Comparison of ENCODE assay signal across 9 cellular contexts in genomic region chr16:3101841-3102470, GRCh38. TPM values are rescaled to one million over a fixed set of nuclear protein-coding genes. Genes with fewer than 3 reads are reported as not detected.
DNase-seq lines count a peak whose midpoint lies in the region; TF ChIP-seq lines count a peak whose summit lies in the region.
"Had no signal": no experiment of that assay in that cellular context is flagged by ENCODE, and none has a peak within 500 bp of the region (broad histone marks: within the 10 kb centered on the region; RNA-seq: fewer than 3 reads in every experiment).

No MANE protein-coding gene starts in this region.

- TF ChIP-seq CTCF in colonic mucosa (IDR thresholded peaks at IDR 0.05), result no peak

- H3K27ac ChIP-seq in BLaER1 (peak overlapping the region; percentile 82), HUES64 (ENCODE audit: low read depth, low read length) (peak overlapping the region; percentile 91), mesendoderm (ENCODE audit: low read depth, low read length) (peak overlapping the region; percentile 78), colonic mucosa (no peak overlapping the region)

- H3K27me3 ChIP-seq in BLaER1 (no peaks in the 10 kb centered on the region), HUES64 (ENCODE audit: insufficient read depth, low read length) (no peaks in the 10 kb centered on the region), mesendoderm (ENCODE audit: insufficient read depth, low read length, poor library complexity) (no peaks in the 10 kb centered on the region), colonic mucosa (no peaks in the 10 kb centered on the region)

- peak overlapping the region; percentile 54 for H3K56ac ChIP-seq in mesendoderm (ENCODE audit: low read length)

- peaks cover 18% of the 10 kb centered on the region for H3K79me2 ChIP-seq in mesendoderm (ENCODE audit: control insufficient read depth, insufficient read depth, low read length)

- 29% methylated on average over 27 of the region's 27 CpGs for WGBS in HUES64
- WGBS in mesendoderm (ENCODE audit: extremely low coverage, insufficient coverage, low lambda C conversion rate), result no CpG with 5 or more reads among the region's 27 CpGs

- H3K4ac ChIP-seq in mesendoderm (ENCODE audit: low read depth, low read length), result no peak overlapping the region

- H3K79me1 ChIP-seq in mesendoderm (ENCODE audit: low read length), result peaks cover 4% of the 10 kb centered on the region

- no peak overlapping the region for H2BK5ac ChIP-seq in mesendoderm (ENCODE audit: low read length)

- peak overlapping the region; percentile 55 for H3K4me3 ChIP-seq in BLaER1
- H3K4me3 ChIP-seq in HUES64 (ENCODE audit: low read length), result peak overlapping the region; percentile 21; the same call in 1 of the 2 replicates
- no peak overlapping the region for H3K4me3 ChIP-seq in mesendoderm (ENCODE audit: low read length)
- no peak overlapping the region for H3K4me3 ChIP-seq in colonic mucosa

- no peak overlapping the region for H2BK120ac ChIP-seq in mesendoderm (ENCODE audit: low read depth, low read length)

- no peaks in the 10 kb centered on the region for H3K36me3 ChIP-seq in BLaER1
- H3K36me3 ChIP-seq in HUES64 (ENCODE audit: insufficient read depth, low read length), result no peaks in the 10 kb centered on the region
- no peaks in the 10 kb centered on the region for H3K36me3 ChIP-seq in mesendoderm (ENCODE audit: control insufficient read depth, insufficient read depth, low read length)
- no peaks in the 10 kb centered on the region for H3K36me3 ChIP-seq in colonic mucosa

- H2BK15ac ChIP-seq in mesendoderm (replicated peaks; ENCODE audit: low read depth), result no peak overlapping the region

- H3K9ac ChIP-seq in BLaER1 (peak overlapping the region; percentile 73), HUES64 (ENCODE audit: low read depth, low read length) (no peak overlapping the region; the same call in 1 of the 2 replicates), mesendoderm (ENCODE audit: low read length) (peak overlapping the region; percentile 41), colonic mucosa (ENCODE audit: low read depth in 2 of 2, low read length in 2 of 2) (no peak overlapping the region)

- H4K5ac ChIP-seq in mesendoderm (ENCODE audit: low read length), result peak overlapping the region; percentile 33

- no peaks in the 10 kb centered on the region for H4K20me1 ChIP-seq in BLaER1

- H3K23ac ChIP-seq in mesendoderm (ENCODE audit: low read length), result no peak overlapping the region

- DNase-seq in astrocyte of the hippocampus (ENCODE audit: low read depth, low spot score) (peak; percentile 20), mesendoderm (peak; percentile 72), DMS 273 (lab: John Stamatoyannopoulos, UW; ENCODE audit: unreplicated experiment) (no peak), colonic mucosa (no peak), NCI-H1694 (lab: John Stamatoyannopoulos, UW) (no peak), NCI-H2081 (lab: John Stamatoyannopoulos, UW) (no peak)

- H4K8ac ChIP-seq in mesendoderm (ENCODE audit: low read depth, low read length), result no peak overlapping the region

- H3K4me2 ChIP-seq in BLaER1, result peak overlapping the region; percentile 84
- no peak overlapping the region for H3K4me2 ChIP-seq in mesendoderm (ENCODE audit: low read length)

- H3K18ac ChIP-seq in mesendoderm (ENCODE audit: low read length), result peak overlapping the region; percentile 44

- H3K4me1 ChIP-seq in BLaER1, result peaks cover 85% of the 10 kb centered on the region
- H3K4me1 ChIP-seq in HUES64 (ENCODE audit: insufficient read depth, low read length), result peaks cover 21% of the 10 kb centered on the region
- H3K4me1 ChIP-seq in mesendoderm (ENCODE audit: control insufficient read depth, low read depth, low read length), result peaks cover 10% of the 10 kb centered on the region
- H3K4me1 ChIP-seq in colonic mucosa, result no peaks in the 10 kb centered on the region

- H2AK5ac ChIP-seq in mesendoderm (ENCODE audit: low read length), result no peak overlapping the region

- H3K9me3 ChIP-seq in BLaER1, result no peaks in the 10 kb centered on the region
- no peaks in the 10 kb centered on the region for H3K9me3 ChIP-seq in HUES64 (ENCODE audit: insufficient read depth, low read depth, low read length)
- H3K9me3 ChIP-seq in colonic mucosa, result no peaks in the 10 kb centered on the region

- intact Hi-C loops in colonic mucosa (cut with DNase I), result no loop called here

RNA-seq across cellular contexts. Expression of gene ZSCAN10, which starts 2.9 kb away (rescaled TPM):
- 111 TPM for polyA plus RNA-seq in HUES64 (2013, experiment 1 of 2)
- 95.7 TPM for polyA plus RNA-seq in HUES64 (2013, experiment 2 of 2)
- polyA plus RNA-seq in mesendoderm (2013, experiment 1 of 2), result 102 TPM
- polyA plus RNA-seq in mesendoderm (2013, experiment 2 of 2), result 104 TPM
- total RNA-seq in colonic mucosa, result under 1 TPM in 1 of 2 donors, not detected in 1; 0.86 TPM
- total RNA-seq: activated CD8-positive, alpha-beta memory T cell treated with anti-CD3 and anti-CD28 coated beads for 36 hours had no signal

RNA-seq across cellular contexts. Expression of gene ZNF205, which starts 10.4 kb away (rescaled TPM):
- 13.1 TPM for polyA plus RNA-seq in HUES64 (2013, experiment 1 of 2)
- polyA plus RNA-seq in HUES64 (2013, experiment 2 of 2), result 13.6 TPM
- polyA plus RNA-seq in mesendoderm (2013, experiment 1 of 2), result 9.9 TPM
- 9.8 TPM for polyA plus RNA-seq in mesendoderm (2013, experiment 2 of 2)
- 10 to 100 TPM in 1 of 2 donors, 1 to 10 TPM in 1; 9.9 to 10.5 TPM for total RNA-seq in colonic mucosa

RNA-seq across cellular contexts. Expression of gene ZNF213, which starts 32.9 kb away (rescaled TPM):
- polyA plus RNA-seq in HUES64 (2013, experiment 1 of 2), result 5.7 TPM
- polyA plus RNA-seq in HUES64 (2013, experiment 2 of 2), result 7.3 TPM
- 4.3 TPM for polyA plus RNA-seq in mesendoderm (2013, experiment 1 of 2)
- 4.6 TPM for polyA plus RNA-seq in mesendoderm (2013, experiment 2 of 2)
- 10 to 100 TPM; 12.4 to 20.4 TPM for total RNA-seq in colonic mucosa

RNA-seq across cellular contexts. Expression of gene IL32, which starts 36.5 kb away (rescaled TPM):
- polyA plus RNA-seq in HUES64 (2013, experiment 1 of 2), result 2.1 TPM
- polyA plus RNA-seq in HUES64 (2013, experiment 2 of 2), result 1.3 TPM
- 7.4 TPM for polyA plus RNA-seq in mesendoderm (2013, experiment 1 of 2)
- 6.8 TPM for polyA plus RNA-seq in mesendoderm (2013, experiment 2 of 2)
- 100 to 1,000 TPM; 256 to 329 TPM for total RNA-seq in colonic mucosa

RNA-seq across cellular contexts. Expression of gene MMP25, which starts 55.6 kb away (rescaled TPM):
- 8.3 TPM for polyA plus RNA-seq in HUES64 (2013, experiment 1 of 2)
- polyA plus RNA-seq in HUES64 (2013, experiment 2 of 2), result 8.9 TPM
- polyA plus RNA-seq in mesendoderm (2013, experiment 1 of 2), result 8.0 TPM
- 8.0 TPM for polyA plus RNA-seq in mesendoderm (2013, experiment 2 of 2)
- under 1 TPM; 0.44 to 0.88 TPM for total RNA-seq in colonic mucosa

Comparison
In these comparisons a context has a peak if more than half of its experiments do, and no peak if none do; other contexts are left out.
1. H3K4me3 ChIP-seq: peak in BLaER1 (single experiment) and HUES64 (single experiment); none in mesendoderm (single experiment) and colonic mucosa (single experiment).
2. H3K9ac ChIP-seq: peak in BLaER1 (single experiment) and mesendoderm (single experiment); none in HUES64 (single experiment) and colonic mucosa (0 of 2).
3. DNase-seq: peak in astrocyte of the hippocampus (single experiment) and mesendoderm (single experiment); none in DMS 273 (single experiment), colonic mucosa (single experiment), NCI-H1694 (single experiment) and NCI-H2081 (0 of 2).